In genomic region chr6:73580247-73581149, GRCh38 we compare ENCODE assay signal across 1 cellular context.
A peak's percentile ranks its signal among the peaks of the same experiment; 100 is the strongest.
TF ChIP-seq lines count a peak whose summit lies in the region.

No MANE protein-coding gene starts in this region.

TF ChIP-seq in HepG2, 621 proteins besides CTCF, POLR2A, EP300 and RAD21 (continued from another document and continues in another):
- no peak for TF ChIP-seq BCL3 (CRISPR knock-in tag; IDR thresholded peaks at IDR 0.05)
- TF ChIP-seq NONO (IDR thresholded peaks at IDR 0.05) = no peak
- TF ChIP-seq NONO (CRISPR knock-in tag; conservative IDR thresholded peaks at IDR 0.05) = no peak
- 0 out of 2 replicates have a peak, but pooled peaks have one; percentile 6 for TF ChIP-seq TEF (CRISPR knock-in tag; IDR thresholded peaks at IDR 0.05)
- TF ChIP-seq KDM6A (CRISPR knock-in tag; IDR thresholded peaks at IDR 0.05; ENCODE audit: low read depth) = no peak; the same call in 1 of the 2 replicates
- TF ChIP-seq MIXL1 (CRISPR knock-in tag; IDR thresholded peaks at IDR 0.05) = peak; percentile 61; the same call in 1 of the 2 replicates
- TF ChIP-seq ZMAT3 (CRISPR knock-in tag; conservative IDR thresholded peaks at IDR 0.05) = peak; percentile 57; the same call in 1 of the 2 replicates
- TF ChIP-seq SRSF9 (IDR thresholded peaks at IDR 0.05; ENCODE audit: borderline replicate concordance, insufficient read depth, low read depth, low read length, poor library complexity, severe bottlenecking) = no peak
- peak; percentile 81 for TF ChIP-seq ZNF18 (CRISPR knock-in tag; IDR thresholded peaks at IDR 0.05; ENCODE audit: insufficient replicate concordance)
- TF ChIP-seq ZNF776 (CRISPR knock-in tag; IDR thresholded peaks at IDR 0.05) = no peak
- TF ChIP-seq KMT2A (CRISPR knock-in tag; IDR thresholded peaks at IDR 0.05) = 0 out of 2 replicates have a peak, but pooled peaks have one; percentile 20
- no peak for TF ChIP-seq HNRNPK (IDR thresholded peaks at IDR 0.05; ENCODE audit: low read depth, low read length, poor library complexity, severe bottlenecking)
- no peak for TF ChIP-seq NFATC3 (CRISPR knock-in tag; IDR thresholded peaks at IDR 0.05)
- no peak for TF ChIP-seq ATAD3A (CRISPR knock-in tag; IDR thresholded peaks at IDR 0.05)
- 0 out of 2 replicates have a peak, but pooled peaks have one; percentile 24 for TF ChIP-seq HMG20B (CRISPR knock-in tag; conservative IDR thresholded peaks at IDR 0.05)
- TF ChIP-seq HOXA9 (CRISPR knock-in tag; IDR thresholded peaks at IDR 0.05; ENCODE audit: borderline replicate concordance) = no peak
- TF ChIP-seq PAX8 (CRISPR knock-in tag; IDR thresholded peaks at IDR 0.05; ENCODE audit: borderline replicate concordance) = no peak
- no peak for TF ChIP-seq MED8 (CRISPR knock-in tag; IDR thresholded peaks at IDR 0.05; ENCODE audit: insufficient replicate concordance)
- TF ChIP-seq ZNF326 (CRISPR knock-in tag; IDR thresholded peaks at IDR 0.05; ENCODE audit: borderline replicate concordance) = no peak
- peak; percentile 36; the same call in 1 of the 2 replicates for TF ChIP-seq ZBTB43 (CRISPR knock-in tag; conservative IDR thresholded peaks at IDR 0.05)
- no peak for TF ChIP-seq ZBTB21 (CRISPR knock-in tag; IDR thresholded peaks at IDR 0.05)
- peak; percentile 42; the same call in 1 of the 2 replicates for TF ChIP-seq TFDP1 (CRISPR knock-in tag; IDR thresholded peaks at IDR 0.05; ENCODE audit: borderline replicate concordance)
- TF ChIP-seq ZNF678 (CRISPR knock-in tag; IDR thresholded peaks at IDR 0.05) = no peak
- no peak for TF ChIP-seq ZFP1 (CRISPR knock-in tag; IDR thresholded peaks at IDR 0.05)
- peak; percentile 64; the same call in 1 of the 2 replicates for TF ChIP-seq ZNF710 (CRISPR knock-in tag; IDR thresholded peaks at IDR 0.05; ENCODE audit: borderline replicate concordance)
- TF ChIP-seq ZBTB8A (CRISPR knock-in tag; IDR thresholded peaks at IDR 0.05; ENCODE audit: borderline replicate concordance, low read depth) = no peak
- TF ChIP-seq TCF7 (IDR thresholded peaks at IDR 0.05; ENCODE audit: low read depth) = peak; percentile 21; the same call in 1 of the 2 replicates
- no peak for TF ChIP-seq JDP2 (CRISPR knock-in tag; IDR thresholded peaks at IDR 0.05; ENCODE audit: borderline replicate concordance)
- peak; percentile 61 to 75; a peak in 2 of 4 replicates for TF ChIP-seq HMGXB4 (CRISPR knock-in tag; IDR thresholded peaks at IDR 0.05; ENCODE audit: borderline replicate concordance in 1 of 2, low read depth in 1 of 2)
- no peak for TF ChIP-seq ZFP36L1 (CRISPR knock-in tag; IDR thresholded peaks at IDR 0.05)
- TF ChIP-seq SPEN (CRISPR knock-in tag; IDR thresholded peaks at IDR 0.05; ENCODE audit: low read depth) = 0 out of 2 replicates have a peak, but pooled peaks have one; percentile 53
- TF ChIP-seq ZNF792 (CRISPR knock-in tag; IDR thresholded peaks at IDR 0.05) = no peak
- no peak for TF ChIP-seq AGO2 (optimal IDR thresholded peaks at IDR 0.05; ENCODE audit: low read depth, low read length)
- TF ChIP-seq SALL2 (CRISPR knock-in tag; IDR thresholded peaks at IDR 0.05) = peak; percentile 55; the same call in 1 of the 2 replicates
- no peak for TF ChIP-seq ELF1 (CRISPR knock-in tag; IDR thresholded peaks at IDR 0.05)
- no peak for TF ChIP-seq HDAC6 (IDR thresholded peaks at IDR 0.05; ENCODE audit: low read depth, low read length)
- TF ChIP-seq PAF1 (CRISPR knock-in tag; IDR thresholded peaks at IDR 0.05) = no peak
- TF ChIP-seq PRDM10 (CRISPR knock-in tag; IDR thresholded peaks at IDR 0.05; ENCODE audit: low read depth) = no peak
